10 cellular contexts compared by ENCODE assay signal in genomic region chr6:33576668-33577067, GRCh38. TPM values are rescaled to one million over a fixed set of nuclear protein-coding genes. Genes with fewer than 3 reads are reported as not detected.
DNase-seq lines count a peak whose midpoint lies in the region; ATAC-seq and TF ChIP-seq lines count a peak whose summit lies in the region.
"Had no signal": no experiment of that assay in that cellular context is flagged by ENCODE, and none has a peak within 500 bp of the region (broad histone marks: within the 10 kb centered on the region; RNA-seq: fewer than 3 reads in every experiment).

No MANE protein-coding gene starts in this region.

- peak overlapping the region in 2 of 3 donors; percentile 66 to 100 for H3K27ac Mint-ChIP-seq in CD4-positive, CD25-positive, alpha-beta regulatory T cell
- peak overlapping the region; percentile 66 for H3K27ac Mint-ChIP-seq in endodermal cell

- no peak for DNase-seq in CD4-positive, CD25-positive, alpha-beta regulatory T cell
- no peak for DNase-seq in PC-3
- no peak for DNase-seq in endodermal cell
- DNase-seq in gastrocnemius medialis, result no peak
- DNase-seq in DMS53 (lab: John Stamatoyannopoulos, UW), result no peak
- DNase-seq in cerebellar nuclear complex (lab: John Stamatoyannopoulos, UW), result no peak
- DNase-seq: MM.1S, NCI-H446 treated with DMSO at 0.1 percent for 48 hours had no signal

- TF ChIP-seq CTCF in PC-3 (conservative IDR thresholded peaks at IDR 0.05; ENCODE audit: low read depth, low read length) (no peak), endodermal cell (conservative IDR thresholded peaks at IDR 0.05) (no peak), gastrocnemius medialis (IDR thresholded peaks at IDR 0.05 in 4 of 5, conservative IDR thresholded peaks at IDR 0.05 in 1 of 5) (no peak)

- H3K4me1 Mint-ChIP-seq in CD4-positive, CD25-positive, alpha-beta regulatory T cell, result peaks cover 0 to 53% (median 23%) of the 10 kb centered on the region in 4 donors
- peaks cover 7% of the 10 kb centered on the region for H3K4me1 Mint-ChIP-seq in endodermal cell

- H3K36me3 ChIP-seq in CD4-positive, CD25-positive, alpha-beta regulatory T cell (ENCODE audit: control insufficient read depth, insufficient read depth, low read length), result peaks cover 36% of the 10 kb centered on the region
- H3K36me3 ChIP-seq in PC-3 (ENCODE audit: low read depth, low read length), result peaks cover 24% of the 10 kb centered on the region
- H3K36me3 ChIP-seq in endodermal cell (ENCODE audit: control insufficient read depth, insufficient read depth, low read length), result peaks cover 36% of the 10 kb centered on the region
- H3K36me3 ChIP-seq in gastrocnemius medialis, result peaks cover 0 to 29% of the 10 kb centered on the region in 2 donors

- H3K36me3 Mint-ChIP-seq in CD4-positive, CD25-positive, alpha-beta regulatory T cell, result peaks cover 22% of the 10 kb centered on the region
- peaks cover 28% of the 10 kb centered on the region for H3K36me3 Mint-ChIP-seq in endodermal cell (ENCODE audit: low read depth)

- no peaks in the 10 kb centered on the region for H3K27me3 Mint-ChIP-seq in CD4-positive, CD25-positive, alpha-beta regulatory T cell
- H3K27me3 Mint-ChIP-seq in endodermal cell (ENCODE audit: insufficient read depth), result no peaks in the 10 kb centered on the region

- H3K4me2 ChIP-seq in PC-3 (ENCODE audit: low read length), result no peak overlapping the region

- H3K9ac ChIP-seq in PC-3 (ENCODE audit: low read length) (peak overlapping the region; percentile 37; the same call in 1 of the 2 replicates), endodermal cell (ENCODE audit: extremely low read depth, low read length, poor library complexity, severe bottlenecking) (no peak overlapping the region)

- peaks cover 32% of the 10 kb centered on the region for H3K79me2 ChIP-seq in PC-3 (ENCODE audit: low read length)

- no peaks in the 10 kb centered on the region for H3K27me3 ChIP-seq in CD4-positive, CD25-positive, alpha-beta regulatory T cell (ENCODE audit: control insufficient read depth, insufficient read depth, low read length)
- H3K27me3 ChIP-seq in PC-3 (ENCODE audit: low read length) (no peaks in the 10 kb centered on the region), endodermal cell (ENCODE audit: control insufficient read depth, insufficient read depth, low read length, poor library complexity, severe bottlenecking) (no peaks in the 10 kb centered on the region), gastrocnemius medialis (no peaks in the 10 kb centered on the region)
- H3K27me3 ChIP-seq: ascending aorta had no signal

- no peaks in the 10 kb centered on the region for H3K9me3 Mint-ChIP-seq in CD4-positive, CD25-positive, alpha-beta regulatory T cell
- H3K9me3 Mint-ChIP-seq in endodermal cell, result no peaks in the 10 kb centered on the region

- 96% methylated on average over 9 to 11 of the region's 11 CpGs for WGBS in endodermal cell (ENCODE audit: insufficient coverage in 1 of 2, insufficient read length in 1 of 2), 2 experiments

- H3F3A ChIP-seq in PC-3 (ENCODE audit: low read length, unreplicated experiment), result no peaks in the 10 kb centered on the region

- H3K4me3 ChIP-seq in CD4-positive, CD25-positive, alpha-beta regulatory T cell (ENCODE audit: low read depth, low read length), result no peak overlapping the region
- no peak overlapping the region for H3K4me3 ChIP-seq in PC-3 (ENCODE audit: low read length)
- H3K4me3 ChIP-seq in endodermal cell (ENCODE audit: low read length), result no peak overlapping the region
- H3K4me3 ChIP-seq in gastrocnemius medialis, result peak overlapping the region in 1 of 4 donors; percentile 18
- H3K4me3 ChIP-seq: ascending aorta had no signal

- peak overlapping the region; percentile 63 to 97 (median 80) for H3K4me3 Mint-ChIP-seq in CD4-positive, CD25-positive, alpha-beta regulatory T cell
- H3K4me3 Mint-ChIP-seq in endodermal cell, result no peak overlapping the region

- CTCF ChIA-PET in PC-3 (lab: Charles Lee), result no interaction called here

- H3K27ac ChIP-seq in CD4-positive, CD25-positive, alpha-beta regulatory T cell (ENCODE audit: insufficient read depth, low read length, poor library complexity, severe bottlenecking), result peak overlapping the region; percentile 88
- H3K27ac ChIP-seq in PC-3 (ENCODE audit: low read length), result peak overlapping the region; percentile 58
- no peak overlapping the region for H3K27ac ChIP-seq in endodermal cell (ENCODE audit: low read depth, low read length)
- H3K27ac ChIP-seq in gastrocnemius medialis, result peak overlapping the region; percentile 57 to 87 (median 85)

- no peak overlapping the region for H2AFZ ChIP-seq in PC-3 (ENCODE audit: low read length)

- no peaks in the 10 kb centered on the region for H3K9me2 ChIP-seq in PC-3 (replicated peaks; ENCODE audit: low read length)

- POLR2A ChIA-PET in PC-3 (lab: Charles Lee; ENCODE audit: unreplicated experiment), result no interaction called here

- H3K4me1 ChIP-seq in CD4-positive, CD25-positive, alpha-beta regulatory T cell (ENCODE audit: control insufficient read depth, insufficient read depth, low read length, poor library complexity, severe bottlenecking), result peaks cover 44% of the 10 kb centered on the region
- peaks cover 25% of the 10 kb centered on the region for H3K4me1 ChIP-seq in PC-3 (ENCODE audit: insufficient read depth, low read length)
- no peaks in the 10 kb centered on the region for H3K4me1 ChIP-seq in endodermal cell (ENCODE audit: control insufficient read depth, insufficient read depth, low read length)
- H3K4me1 ChIP-seq in gastrocnemius medialis, result peaks cover 21 to 22% of the 10 kb centered on the region in 2 donors

- no TSS peak for BruUV-seq in PC-3 (replicated peaks; lab: Mats Ljungman, UMichigan)

- no peak for ATAC-seq in CD4-positive, CD25-positive, alpha-beta regulatory T cell (ENCODE audit: low read depth in 2 of 2)
- no peak for ATAC-seq in PC-3
- no peak for ATAC-seq in gastrocnemius medialis
- ATAC-seq in HG03039 (IDR thresholded peaks at IDR 0.05; ENCODE audit: unreplicated experiment), result no peak

- no peaks in the 10 kb centered on the region for H3K9me3 ChIP-seq in CD4-positive, CD25-positive, alpha-beta regulatory T cell (ENCODE audit: control insufficient read depth in 2 of 2, low read length in 2 of 2)
- H3K9me3 ChIP-seq in PC-3 (ENCODE audit: low read length) (no peaks in the 10 kb centered on the region), endodermal cell (ENCODE audit: control insufficient read depth, low read length) (no peaks in the 10 kb centered on the region), gastrocnemius medialis (no peaks in the 10 kb centered on the region)
- H3K9me3 ChIP-seq: ascending aorta had no signal

- in situ Hi-C loops in gastrocnemius medialis (cut with MboI; ENCODE audit: low sequenced_read_pairs in 4 of 4), result no loop called here

- TF ChIP-seq POLR2A in gastrocnemius medialis (IDR thresholded peaks at IDR 0.05), result no peak

- intact Hi-C loops in PC-3 (cut with micrococcal nuclease) (no loop called here), gastrocnemius medialis (cut with DNase I; ENCODE audit: low total_unique reads) (loop anchor here (10.0 kb wide), 1 partner anchor 122 kb away; the partner anchor contains the start of gene ZBTB9)

- no peaks in the 10 kb centered on the region for H4K20me1 ChIP-seq in PC-3 (ENCODE audit: low read length)

RNA-seq across cellular contexts. Expression of gene BAK1, which starts 3.4 kb away (rescaled TPM):
- total RNA-seq in CD4-positive, CD25-positive, alpha-beta regulatory T cell, result 41.7 TPM
- polyA plus RNA-seq in CD4-positive, CD25-positive, alpha-beta regulatory T cell, result 10 to 100 TPM; 38.1 to 66.3 (median 54.4) TPM
- 15.1 and 23.7 TPM in 2 replicates for total RNA-seq in PC-3 (2014; rRNA removed)
- total RNA-seq in endodermal cell, result 10 to 100 TPM; 39.9 to 41.2 TPM
- 28.1 TPM for polyA plus RNA-seq in endodermal cell (2013, experiment 1 of 2)
- 27.8 TPM for polyA plus RNA-seq in endodermal cell (2013, experiment 2 of 2)
- total RNA-seq in gastrocnemius medialis, result 10 to 100 TPM in 1 of 4 donors, 1 to 10 TPM in 3; 5.8 to 11.7 (median 8.2) TPM

RNA-seq across cellular contexts. Expression of gene ITPR3, which starts 44.5 kb away (rescaled TPM):
- total RNA-seq in CD4-positive, CD25-positive, alpha-beta regulatory T cell, result 54.5 TPM
- 1 to 10 TPM; 1.3 to 2.2 (median 1.9) TPM for polyA plus RNA-seq in CD4-positive, CD25-positive, alpha-beta regulatory T cell
- total RNA-seq in PC-3 (2014; rRNA removed), result 41.8 and 50.6 TPM in 2 replicates
- total RNA-seq in endodermal cell, result 10 to 100 TPM; 29.6 to 33.3 TPM
- 6.0 TPM for polyA plus RNA-seq in endodermal cell (2013, experiment 1 of 2)
- polyA plus RNA-seq in endodermal cell (2013, experiment 2 of 2), result 6.6 TPM
- 1 to 10 TPM; 1.9 to 6.8 (median 4.2) TPM for total RNA-seq in gastrocnemius medialis
